Comparison of ENCODE assay signal across 19 cellular contexts in the genomic region with DNA sequence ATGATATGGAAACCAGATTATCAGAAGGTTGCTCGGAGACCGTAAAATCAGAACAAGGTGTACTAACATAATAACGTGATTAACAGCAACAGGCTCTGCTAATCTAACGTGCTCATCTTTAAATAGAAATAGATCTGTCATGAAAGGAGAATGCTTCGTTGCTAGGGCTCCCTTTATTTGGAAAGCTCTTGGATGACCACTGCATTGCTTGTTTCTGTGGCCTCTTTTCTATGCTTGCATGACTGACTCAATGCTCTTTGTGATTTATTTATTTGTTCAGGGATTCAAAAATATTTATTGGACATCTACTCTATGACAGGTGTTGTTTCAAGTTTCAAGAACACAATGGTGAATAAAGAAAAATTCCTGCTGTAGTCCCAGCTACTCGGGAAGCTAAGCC. TPM values are rescaled to one million over a fixed set of nuclear protein-coding genes. Genes with fewer than 3 reads are reported as not detected.
DNase-seq lines count a peak whose midpoint lies in the region; TF ChIP-seq lines count a peak whose summit lies in the region.
"Had no signal": no experiment of that assay in that cellular context is flagged by ENCODE, and none has a peak within 500 bp of the region (broad histone marks: within the 10 kb centered on the region; RNA-seq: fewer than 3 reads in every experiment).

No MANE protein-coding gene starts in this region.

- no peaks in the 10 kb centered on the region for H4K20me1 ChIP-seq in SK-N-SH (ENCODE audit: insufficient read depth)

- no peak for TF ChIP-seq RAD21 in SK-N-SH (IDR thresholded peaks at IDR 0.05; ENCODE audit: low read length)

- no peaks in the 10 kb centered on the region; the same call in none of the 2 replicates for H3K27me3 Mint-ChIP-seq in HFFc6 (ENCODE audit: insufficient read depth)

- whole genome bisulfite sequencing in SK-N-SH (ENCODE audit: low lambda C conversion rate), result 21% methylated on average over 6 of the region's 6 CpGs
- 62 to 68% methylated on average over 6 of the region's 6 CpGs for WGBS in thyroid gland, 2 donors

- peaks cover 6% of the 10 kb centered on the region for H3K9me3 Mint-ChIP-seq in HFFc6

- CTCF ChIA-PET in SK-N-SH (lab: Yijun Ruan, JAX), result interaction anchor here (0.8 to 3.3 kb wide), 5 partner anchors 37 to 539 kb away, joined by 3 to 15 read pairs (median 3); a partner anchor contains a TSS

- H3K36me3 ChIP-seq in SK-N-SH (replicated peaks in 1 of 2; ENCODE audit: control insufficient read depth in 1 of 2, insufficient read depth in 2 of 2, low read length in 1 of 2), result no peaks in the 10 kb centered on the region
- no peaks in the 10 kb centered on the region for H3K36me3 ChIP-seq in parathyroid adenoma (ENCODE audit: control insufficient read depth, insufficient read depth, low read length)
- H3K36me3 ChIP-seq in brain microvascular endothelial cell (replicated peaks), result no peaks in the 10 kb centered on the region
- H3K36me3 ChIP-seq in thyroid gland, result no peaks in the 10 kb centered on the region
- H3K36me3 ChIP-seq: tibial nerve had no signal

- H3K9ac ChIP-seq in SK-N-SH (no peak overlapping the region), parathyroid adenoma (no peak overlapping the region)

- peak; percentile 17 for DNase-seq in NCI-H345 (lab: John Stamatoyannopoulos, UW)
- no peak for DNase-seq in NCI-H345 treated with DMSO at 0.1 percent for 48 hours (lab: John Stamatoyannopoulos, UW; ENCODE audit: unreplicated experiment)
- DNase-seq in HFFc6, result peak; percentile 38
- peak; percentile 16 for DNase-seq in SK-N-SH
- no peak for DNase-seq in brain microvascular endothelial cell
- DNase-seq in thyroid gland, result no peak
- DNase-seq in EL, result no peak
- DNase-seq: activated CD4-positive, alpha-beta T cell treated with anti-CD3 and anti-CD28 coated beads for 1 hour; activated naive CD8-positive, alpha-beta T cell treated with anti-CD3 and anti-CD28 coated beads, Interleukin-2, amount 50 U/mL, for 24 hours; CD4-positive, CD25-positive, alpha-beta regulatory T cell; foreskin fibroblast; NCI-H1436; NCI-H526 treated with DMSO at 0.1 percent for 48 hours; retina; stimulated activated naive CD4-positive, alpha-beta T cell had no signal

- peaks cover 5% of the 10 kb centered on the region; the same call in 1 of the 2 replicates for H3K36me3 Mint-ChIP-seq in HFFc6 (ENCODE audit: low read depth)
- H3K36me3 Mint-ChIP-seq: CD4-positive, CD25-positive, alpha-beta regulatory T cell had no signal

- H3F3A ChIP-seq in SK-N-SH (replicated peaks; ENCODE audit: insufficient read depth), result no peaks in the 10 kb centered on the region

- peak overlapping the region; percentile 17; the same call in 1 of the 2 replicates for H2AFZ ChIP-seq in SK-N-SH (ENCODE audit: low read depth)
- H2AFZ ChIP-seq in parathyroid adenoma, result peak overlapping the region; percentile 17

- peak overlapping the region; percentile 18; the same call in 1 of the 2 replicates for H3K4me2 ChIP-seq in SK-N-SH
- H3K4me2 ChIP-seq in parathyroid adenoma (ENCODE audit: low read length), result peak overlapping the region; percentile 8

- TF ChIP-seq CTCF in HFFc6 (IDR thresholded peaks at IDR 0.05) (no peak), SK-N-SH (IDR thresholded peaks at IDR 0.05) (no peak), parathyroid adenoma (IDR thresholded peaks at IDR 0.05) (no peak), brain microvascular endothelial cell (IDR thresholded peaks at IDR 0.05; ENCODE audit: low read depth, low read length, missing control alignments) (no peak), thyroid gland (IDR thresholded peaks at IDR 0.05) (no peak)

- H3K27me3 ChIP-seq in SK-N-SH (ENCODE audit: insufficient read depth) (no peaks in the 10 kb centered on the region), parathyroid adenoma (ENCODE audit: control insufficient read depth, insufficient read depth, low read length) (no peaks in the 10 kb centered on the region), brain microvascular endothelial cell (replicated peaks) (no peaks in the 10 kb centered on the region), thyroid gland (no peaks in the 10 kb centered on the region)
- H3K27me3 ChIP-seq: tibial nerve had no signal

- intact Hi-C loops in thyroid gland (cut with DNase I), result no loop called here

- no peak overlapping the region for H3K4me3 Mint-ChIP-seq in HFFc6
- H3K4me3 Mint-ChIP-seq: activated naive CD8-positive, alpha-beta T cell treated with anti-CD3 and anti-CD28 coated beads, Interleukin-2, amount 50 U/mL, for 24 hours; CD4-positive, CD25-positive, alpha-beta regulatory T cell; dendritic cell treated with granulocyte-macrophage colony-stimulating factor and Interleukin-4, amounts not matched to agents 40 ng/mL and 50 ng/mL, for 4 days had no signal

- H3K79me2 ChIP-seq in SK-N-SH (ENCODE audit: insufficient read depth), result no peaks in the 10 kb centered on the region
- H3K79me2 ChIP-seq in parathyroid adenoma, result no peaks in the 10 kb centered on the region

- H3K9me2 ChIP-seq in SK-N-SH, result no peaks in the 10 kb centered on the region

- POLR2A ChIA-PET in SK-N-SH (lab: Yijun Ruan, JAX), result no interaction called here

- no peak for TF ChIP-seq POLR2A in thyroid gland (IDR thresholded peaks at IDR 0.05)

- TF ChIP-seq EP300 in SK-N-SH (IDR thresholded peaks at IDR 0.05; ENCODE audit: borderline replicate concordance in 1 of 2, low read depth in 1 of 2, low read length in 1 of 2), result no peak

- H3K27ac ChIP-seq in SK-N-SH (ENCODE audit: low read depth in 2 of 2, low read length in 1 of 2) (no peak overlapping the region), parathyroid adenoma (no peak overlapping the region), brain microvascular endothelial cell (no peak overlapping the region), thyroid gland (no peak overlapping the region)
- H3K27ac ChIP-seq: tibial nerve had no signal

- peaks cover 33% of the 10 kb centered on the region for H3K4me1 Mint-ChIP-seq in HFFc6 (ENCODE audit: low read depth)

- H3K4me3 ChIP-seq in SK-N-SH (ENCODE audit: low read depth in 2 of 2, low read length in 1 of 2), result no peak overlapping the region
- no peak overlapping the region for H3K4me3 ChIP-seq in parathyroid adenoma (ENCODE audit: low read depth, low read length)
- H3K4me3 ChIP-seq in brain microvascular endothelial cell (ENCODE audit: low read depth, low read length), result no peak overlapping the region
- no peak overlapping the region for H3K4me3 ChIP-seq in thyroid gland (replicated peaks in 1 of 3)
- H3K4me3 ChIP-seq: tibial nerve had no signal

- no peak overlapping the region for H3K27ac Mint-ChIP-seq in HFFc6
- H3K27ac Mint-ChIP-seq: activated naive CD8-positive, alpha-beta T cell treated with anti-CD3 and anti-CD28 coated beads, Interleukin-2, amount 50 U/mL, for 24 hours; CD4-positive, CD25-positive, alpha-beta regulatory T cell; dendritic cell treated with granulocyte-macrophage colony-stimulating factor and Interleukin-4, amounts not matched to agents 40 ng/mL and 50 ng/mL, for 4 days had no signal

- in situ Hi-C loops in brain microvascular endothelial cell (cut with HindIII; ENCODE audit: low pct_ligation_motif_present, low sequenced_read_pairs), result no loop called here

- H3K9me3 ChIP-seq in SK-N-SH (peaks cover 8% of the 10 kb centered on the region; the same call in 1 of the 2 replicates), parathyroid adenoma (ENCODE audit: control insufficient read depth, low read length) (no peaks in the 10 kb centered on the region), thyroid gland (no peaks in the 10 kb centered on the region)
- H3K9me3 ChIP-seq: A549 had no signal

- H3K4me1 ChIP-seq in SK-N-SH (ENCODE audit: control insufficient read depth in 1 of 2, insufficient read depth in 2 of 2, low read depth in 1 of 2, low read length in 1 of 2), result no peaks in the 10 kb centered on the region; a peak in 1 of 4 replicates
- H3K4me1 ChIP-seq in parathyroid adenoma, result peaks cover 3% of the 10 kb centered on the region
- no peaks in the 10 kb centered on the region for H3K4me1 ChIP-seq in thyroid gland
- H3K4me1 ChIP-seq: A549 had no signal

TF ChIP-seq in SK-N-SH, 30 proteins besides CTCF, POLR2A, EP300 and RAD21 (continues in another document):
- TF ChIP-seq, protein P1, sequence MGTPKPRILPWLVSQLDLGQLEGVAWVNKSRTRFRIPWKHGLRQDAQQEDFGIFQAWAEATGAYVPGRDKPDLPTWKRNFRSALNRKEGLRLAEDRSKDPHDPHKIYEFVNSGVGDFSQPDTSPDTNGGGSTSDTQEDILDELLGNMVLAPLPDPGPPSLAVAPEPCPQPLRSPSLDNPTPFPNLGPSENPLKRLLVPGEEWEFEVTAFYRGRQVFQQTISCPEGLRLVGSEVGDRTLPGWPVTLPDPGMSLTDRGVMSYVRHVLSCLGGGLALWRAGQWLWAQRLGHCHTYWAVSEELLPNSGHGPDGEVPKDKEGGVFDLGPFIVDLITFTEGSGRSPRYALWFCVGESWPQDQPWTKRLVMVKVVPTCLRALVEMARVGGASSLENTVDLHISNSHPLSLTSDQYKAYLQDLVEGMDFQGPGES (IDR thresholded peaks at IDR 0.05; ENCODE audit: low read depth, low read length), result no peak
- TF ChIP-seq POLR2AphosphoS5 (IDR thresholded peaks at IDR 0.05; ENCODE audit: low read depth, low read length), result no peak
- no peak for TF ChIP-seq EZH2phosphoT487 (IDR thresholded peaks at IDR 0.05; ENCODE audit: borderline replicate concordance, low read depth)
- TF ChIP-seq TEAD4 (IDR thresholded peaks at IDR 0.05; ENCODE audit: borderline replicate concordance, insufficient read depth), result no peak
- no peak for TF ChIP-seq SIN3A (IDR thresholded peaks at IDR 0.05; ENCODE audit: borderline replicate concordance, low read depth, low read length)
- no peak for TF ChIP-seq NFIC (IDR thresholded peaks at IDR 0.05; ENCODE audit: borderline replicate concordance)
- no peak for TF ChIP-seq TAF1 (IDR thresholded peaks at IDR 0.05; ENCODE audit: borderline replicate concordance, low read depth, low read length)
- TF ChIP-seq JUND (IDR thresholded peaks at IDR 0.05), result no peak
- no peak for TF ChIP-seq NRF1 (IDR thresholded peaks at IDR 0.05; ENCODE audit: low read depth, low read length)
- no peak for TF ChIP-seq SMC3 (IDR thresholded peaks at IDR 0.05; ENCODE audit: low read depth, low read length)
- TF ChIP-seq FOXM1 (IDR thresholded peaks at IDR 0.05; ENCODE audit: low read depth), result no peak
- no peak for TF ChIP-seq YY1 (IDR thresholded peaks at IDR 0.05; ENCODE audit: low read depth)

RNA-seq across cellular contexts. Expression of a gene that starts 22.3 kb away (rescaled TPM):
- 10 to 100 TPM; 65.3 to 75.1 (median 69.6) TPM for total RNA-seq in HFFc6 (2021; fragmentation: NEBNext Ultra II Directional; extraction: Animal tissue kit (Norgen Biotek cat#: 25700))
- polyA plus RNA-seq in SK-N-SH (2012; rRNA removed), result 8.7 and 10.6 TPM in 2 replicates
- polyA plus RNA-seq in SK-N-SH (2012; cell fraction: cytosol; rRNA removed), result 14.2 and 18.5 TPM in 2 replicates
- polyA plus RNA-seq in SK-N-SH (2012; cell fraction: nucleus; rRNA removed), result 3.9 and 5.9 TPM in 2 replicates
- 10 to 100 TPM; 75.8 to 90.2 (median 79.3) TPM for total RNA-seq in thyroid gland

Comparison
In these comparisons a context has a peak if more than half of its experiments do, and no peak if none do; other contexts are left out.
1. DNase-seq: peak in NCI-H345 (single experiment), HFFc6 (single experiment) and SK-N-SH (single experiment); none in NCI-H345 treated with DMSO at 0.1 percent for 48 hours (single experiment), brain microvascular endothelial cell (single experiment), thyroid gland (0 of 2) and EL (single experiment).